9 cellular contexts compared by ENCODE assay signal in genomic region chr20:35269055-35269781, GRCh38. TPM values are rescaled to one million over a fixed set of nuclear protein-coding genes. Genes with fewer than 3 reads are reported as not detected.
A peak's percentile ranks its signal among the peaks of the same experiment; 100 is the strongest.
DNase-seq lines count a peak whose midpoint lies in the region; ATAC-seq, FAIRE-seq and TF ChIP-seq lines count a peak whose summit lies in the region.
"Had no signal": no experiment of that assay in that cellular context is flagged by ENCODE, and none has a peak within 500 bp of the region (broad histone marks: within the 10 kb centered on the region; RNA-seq: fewer than 3 reads in every experiment).

No MANE protein-coding gene starts in this region.

- H3K36me3 ChIP-seq in Loucy (ENCODE audit: insufficient read depth, low read length) (no peaks in the 10 kb centered on the region), kidney (ENCODE audit: control insufficient read depth in 1 of 2, insufficient read depth in 2 of 2, low read length in 2 of 2) (peaks cover 8 to 30% of the 10 kb centered on the region in 2 donors)

- H3K4me3 ChIP-seq in Loucy (ENCODE audit: low read length, poor library complexity, severe bottlenecking) (no peak overlapping the region), kidney (ENCODE audit: low read length in 2 of 2) (no peak overlapping the region)

- peak; percentile 86 for TF ChIP-seq CTCF in Loucy (conservative IDR thresholded peaks at IDR 0.05; ENCODE audit: low read length)
- peak; percentile 73 for TF ChIP-seq CTCF in kidney (IDR thresholded peaks at IDR 0.05; ENCODE audit: borderline replicate concordance, extremely low read depth, insufficient read depth)

- H3K9ac ChIP-seq in Loucy (ENCODE audit: low read depth, low read length, poor library complexity, severe bottlenecking) (no peak overlapping the region), kidney (ENCODE audit: low read length in 2 of 2) (peak overlapping the region; percentile 6 to 59)

- H3F3A ChIP-seq in Loucy (ENCODE audit: low read depth) = no peaks in the 10 kb centered on the region

- H3K9me2 ChIP-seq in Loucy (replicated peaks; ENCODE audit: low read depth, low read length) = no peaks in the 10 kb centered on the region

- peak; percentile 27 for DNase-seq in NCI-H1092 treated with DMSO at 0.1 percent for 48 hours (lab: John Stamatoyannopoulos, UW)
- no peak for DNase-seq in NCI-H1092 (lab: John Stamatoyannopoulos, UW)
- peak; percentile 34 for DNase-seq in T1000 (lab: John Stamatoyannopoulos, UW)
- peak in 33 of 61 donors; percentile 4 to 77 (median 21) for DNase-seq in caudate nucleus (lab: John Stamatoyannopoulos, UW)
- DNase-seq in kidney = peak; percentile 90
- DNase-seq in stimulated activated CD4-positive, alpha-beta T cell treated with anti-CD3 and anti-CD28 coated beads, Interleukin-4, amount 100 ng/mL, for 24 hours = peak; percentile 41

- H4K20me1 ChIP-seq in Loucy (ENCODE audit: insufficient read depth, low read length, poor library complexity, severe bottlenecking) = no peaks in the 10 kb centered on the region

- no peaks in the 10 kb centered on the region for H3K79me2 ChIP-seq in Loucy (ENCODE audit: insufficient read depth, low read length)

- H3K4me2 ChIP-seq in Loucy (ENCODE audit: low read depth, low read length, poor library complexity, severe bottlenecking) = no peak overlapping the region

- no peaks in the 10 kb centered on the region for H3K27me3 ChIP-seq in Loucy (ENCODE audit: insufficient read depth, low read length, poor library complexity, severe bottlenecking)

- intact Hi-C loops in kidney (cut with DNase I) = no loop called here

- no peak for ATAC-seq in GM18520 (IDR thresholded peaks at IDR 0.05; ENCODE audit: unreplicated experiment)

- H3K27ac ChIP-seq in caudate nucleus (ENCODE audit: low read depth, low read length) (no peak overlapping the region), kidney (ENCODE audit: low read depth in 2 of 2, low read length in 2 of 2) (peak overlapping the region; percentile 86 to 91)

- H3K9me3 ChIP-seq in Loucy (ENCODE audit: insufficient read depth, low read depth, low read length) = no peaks in the 10 kb centered on the region
- no peaks in the 10 kb centered on the region for H3K9me3 ChIP-seq in kidney (ENCODE audit: control insufficient read depth in 1 of 2, low read length in 2 of 2)

- H2AFZ ChIP-seq in Loucy (ENCODE audit: low read length) = no peak overlapping the region

- FAIRE-seq in kidney (lab: Jason Lieb, UNC) = no peak
- FAIRE-seq: colon had no signal

- H3K4me1 ChIP-seq in Loucy (ENCODE audit: insufficient read depth, low read length, poor library complexity, severe bottlenecking) (no peaks in the 10 kb centered on the region), kidney (ENCODE audit: control insufficient read depth in 1 of 2, insufficient read depth in 1 of 2, low read depth in 1 of 2, low read length in 2 of 2) (peaks cover 22 to 29% of the 10 kb centered on the region in 2 donors)

RNA-seq across cellular contexts. Expression of gene MMP24OS, which starts 8.7 kb away (rescaled TPM):
- 127 TPM for total RNA-seq in kidney
- 248 TPM for polyA plus RNA-seq in kidney (ENCODE audit: insufficient read depth, low read depth, low replicate concordance)

RNA-seq across cellular contexts. Expression of gene EIF6, which starts 15.4 kb away (rescaled TPM):
- 114 TPM for total RNA-seq in kidney
- polyA plus RNA-seq in kidney (ENCODE audit: insufficient read depth, low read depth, low replicate concordance) = 254 TPM

RNA-seq across cellular contexts. Expression of gene FAM83C, which starts 23.0 kb away (rescaled TPM):
- not detected for total RNA-seq in kidney
- not detected for polyA plus RNA-seq in kidney (ENCODE audit: insufficient read depth, low read depth, low replicate concordance)

RNA-seq across cellular contexts. Expression of gene MMP24, which starts 42.7 kb away (rescaled TPM):
- 12.4 TPM for total RNA-seq in kidney
- polyA plus RNA-seq in kidney (ENCODE audit: insufficient read depth, low read depth, low replicate concordance) = 10.7 TPM
